1 cellular context compared by ENCODE assay signal in genomic region chr2:7951001-7951400, GRCh38.
TF ChIP-seq lines count a peak whose summit lies in the region.

No MANE protein-coding gene starts in this region.

TF ChIP-seq in GM23338, 12 proteins besides CTCF, POLR2A, EP300 and RAD21 (continued from another document):
- TF ChIP-seq ETS1 (IDR thresholded peaks at IDR 0.05) (no peak), ZNF462 (CRISPR knock-in tag; IDR thresholded peaks at IDR 0.05) (no peak), NANOG (IDR thresholded peaks at IDR 0.05; ENCODE audit: borderline replicate concordance) (no peak), CREB1 (CRISPR knock-in tag; IDR thresholded peaks at IDR 0.05; ENCODE audit: low read depth) (no peak), EZH2phosphoT487 (IDR thresholded peaks at IDR 0.05; ENCODE audit: unreplicated experiment) (no peak)
